In genomic region chr19:58304748-58305064, GRCh38 we compare ENCODE assay signal across 6 cellular contexts. TPM values are rescaled to one million over a fixed set of nuclear protein-coding genes. Genes with fewer than 3 reads are reported as not detected.
DNase-seq lines count a peak whose midpoint lies in the region; ATAC-seq and TF ChIP-seq lines count a peak whose summit lies in the region.

No MANE protein-coding gene starts in this region.

- H3K36me3 Mint-ChIP-seq in IgD-negative memory B cell: peaks cover 7% of the 10 kb centered on the region

- peak overlapping the region; percentile 85 to 99 (median 99) for H3K27ac Mint-ChIP-seq in IgD-negative memory B cell

- H3K4me3 ChIP-seq in AG04449 (ENCODE audit: low read depth, low read length) (peak overlapping the region; percentile 99), thoracic aorta (peak overlapping the region; percentile 96)

- no peaks in the 10 kb centered on the region for H3K27me3 ChIP-seq in foreskin keratinocyte
- H3K27me3 ChIP-seq in thoracic aorta (replicated peaks; ENCODE audit: insufficient read depth): no peaks in the 10 kb centered on the region

- POLR2A ChIA-PET in AG04449 (lab: Yijun Ruan, JAX): interaction anchor here (0.6 to 1.3 kb wide), 2 partner anchors 13 to 22 kb away, joined by 4 to 5 read pairs; partner anchors contain the start of gene ZSCAN22

- H3K4me1 ChIP-seq in foreskin keratinocyte (peaks cover 6% of the 10 kb centered on the region), thoracic aorta (ENCODE audit: control insufficient read depth in 1 of 2, low read depth in 2 of 2) (peaks cover 13 to 19% of the 10 kb centered on the region in 2 donors)

- peaks cover 16 to 28% (median 18%) of the 10 kb centered on the region in 3 donors for H3K4me1 Mint-ChIP-seq in IgD-negative memory B cell

- H3K9me3 ChIP-seq in thoracic aorta: no peaks in the 10 kb centered on the region

- peak overlapping the region; percentile 94 to 100 (median 99) for H3K4me3 Mint-ChIP-seq in IgD-negative memory B cell

- CTCF ChIA-PET in AG04449 (lab: Yijun Ruan, JAX): no interaction called here

- peaks cover 27% of the 10 kb centered on the region for H3K36me3 ChIP-seq in thoracic aorta

- peaks cover 0 to 6% (median 3%) of the 10 kb centered on the region in 3 donors for H3K9me3 Mint-ChIP-seq in IgD-negative memory B cell

- H3K27me3 Mint-ChIP-seq in IgD-negative memory B cell: no peaks in the 10 kb centered on the region

- ATAC-seq in foreskin keratinocyte (peak; percentile 6), thoracic aorta (ENCODE audit: insufficient number of reproducible peaks, low FRiP score, low read depth) (no peak)

- no peak overlapping the region for H3K27ac ChIP-seq in foreskin keratinocyte
- H3K27ac ChIP-seq in thoracic aorta: peak overlapping the region; percentile 85 to 90

- TF ChIP-seq CTCF in AG04449 (IDR thresholded peaks at IDR 0.05; ENCODE audit: insufficient read depth, low read length, missing control alignments): no peak
- TF ChIP-seq CTCF in foreskin keratinocyte (conservative IDR thresholded peaks at IDR 0.05): no peak
- TF ChIP-seq CTCF in thoracic aorta (IDR thresholded peaks at IDR 0.05): no peak

- no peak for DNase-seq in AG04449 (ENCODE audit: low read depth, low spot score)
- DNase-seq in foreskin keratinocyte: no peak
- no peak for DNase-seq in thoracic aorta (ENCODE audit: low spot score)
- no peak for DNase-seq in DMS79 treated with DMSO at 0.1 percent for 48 hours (lab: John Stamatoyannopoulos, UW)
- no peak for DNase-seq in stimulated activated CD4-positive, alpha-beta T cell treated with anti-CD3 and anti-CD28 coated beads, Interleukin-15, amount 100 ng/mL, for 24 hours

RNA-seq across cellular contexts. Expression of gene ERVK3-1, which starts 0.5 kb away (rescaled TPM):
- polyA plus RNA-seq in IgD-negative memory B cell: 76.1 TPM
- 36.1 and 37.2 TPM in 2 replicates for total RNA-seq in foreskin keratinocyte
- 40.6 and 49.2 TPM in 2 replicates for polyA plus RNA-seq in foreskin keratinocyte
- 10 to 100 TPM; 37.4 to 87.9 TPM for total RNA-seq in thoracic aorta

RNA-seq across cellular contexts. Expression of gene ZSCAN22, which starts 22.1 kb away (rescaled TPM):
- polyA plus RNA-seq in IgD-negative memory B cell (2.9 TPM), foreskin keratinocyte (1.0 and 1.3 TPM in 2 replicates)
- total RNA-seq in foreskin keratinocyte (2.9 and 3.6 TPM in 2 replicates), thoracic aorta (1 to 10 TPM; 1.1 to 4.2 TPM)

RNA-seq across cellular contexts. Expression of gene ZNF8, which starts 26.0 kb away (rescaled TPM):
- polyA plus RNA-seq in IgD-negative memory B cell (0.98 TPM), foreskin keratinocyte (0.71 and 0.85 TPM in 2 replicates)
- total RNA-seq in foreskin keratinocyte (4.8 and 5.2 TPM in 2 replicates), thoracic aorta (10 to 100 TPM; 11.4 to 12.0 TPM)

RNA-seq across cellular contexts. Expression of gene A1BG, which starts 48.6 kb away (rescaled TPM):
- polyA plus RNA-seq in IgD-negative memory B cell (70.2 TPM), foreskin keratinocyte (11.4 and 14.9 TPM in 2 replicates)
- total RNA-seq in foreskin keratinocyte (6.6 and 10.4 TPM in 2 replicates), thoracic aorta (10 to 100 TPM in 1 of 2 donors, 1 to 10 TPM in 1; 1.9 to 10.0 TPM)

RNA-seq across cellular contexts. Expression of gene ZNF497, which starts 57.8 kb away (rescaled TPM):
- polyA plus RNA-seq in IgD-negative memory B cell: 2.1 TPM
- 0.28 and 0.41 TPM in 2 replicates for total RNA-seq in foreskin keratinocyte
- 0.33 and 0.43 TPM in 2 replicates for polyA plus RNA-seq in foreskin keratinocyte
- 1 to 10 TPM in 1 of 2 donors, not detected in 1; 2.3 TPM for total RNA-seq in thoracic aorta
